12 cellular contexts compared by ENCODE assay signal in genomic region chr22:28548411-28548810, GRCh38.
"Had no signal": no experiment of that assay in that cellular context is flagged by ENCODE, and none has a peak within 500 bp of the region (broad histone marks: within the 10 kb centered on the region; RNA-seq: fewer than 3 reads in every experiment).

No MANE protein-coding gene starts in this region.

- FAIRE-seq: kidney had no signal

- H3K27ac ChIP-seq: adrenal gland, gastrocnemius medialis, hepatocyte, left ventricle myocardium inferior, ovary had no signal

- H3K9me3 ChIP-seq: adrenal gland, gastrocnemius medialis, ovary had no signal

- DNase-seq: activated CD4-positive, alpha-beta T cell treated with anti-CD3 and anti-CD28 coated beads, Interleukin-2, amount 50 U/mL, for 1 hour; activated naive CD4-positive, alpha-beta T cell treated with anti-CD3 and anti-CD28 coated beads, Interleukin-2, amount 50 U/mL, for 16 hours; adrenal gland; central memory CD4-positive, alpha-beta T cell; effector memory CD8-positive, alpha-beta T cell; gastrocnemius medialis; kidney; left ventricle myocardium inferior; nephron progenitor cell; ovary; stimulated activated CD4-positive, alpha-beta T cell treated with anti-CD3 and anti-CD28 coated beads, Interleukin-4, amount 100 ng/mL, for 4 hours had no signal

- H3K36me3 ChIP-seq: adrenal gland, gastrocnemius medialis, left ventricle myocardium inferior, ovary had no signal

- H3K4me3 ChIP-seq: adrenal gland, gastrocnemius medialis, hepatocyte, left ventricle myocardium inferior, ovary had no signal
